16 cellular contexts compared by ENCODE assay signal in the genomic region with DNA sequence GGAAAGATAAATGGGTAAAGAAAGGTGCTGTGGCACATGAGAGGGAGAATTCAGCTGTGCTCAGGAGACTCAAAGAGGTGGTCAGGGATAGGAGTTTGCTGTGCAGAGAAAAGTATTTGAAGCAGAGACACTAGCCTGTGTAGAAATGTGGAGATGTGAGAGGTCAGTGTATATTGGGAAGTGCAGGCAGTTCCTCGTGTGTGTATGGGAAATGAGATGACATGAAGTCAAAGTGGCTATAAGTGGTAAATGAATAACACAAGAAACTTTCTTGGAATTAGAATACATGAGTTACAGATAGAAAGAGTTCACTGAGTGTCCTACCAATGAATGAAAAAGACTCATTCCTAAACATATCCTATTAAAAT. TPM values are rescaled to one million over a fixed set of nuclear protein-coding genes. Genes with fewer than 3 reads are reported as not detected.
DNase-seq lines count a peak whose midpoint lies in the region; ATAC-seq and TF ChIP-seq lines count a peak whose summit lies in the region.
"Had no signal": no experiment of that assay in that cellular context is flagged by ENCODE, and none has a peak within 500 bp of the region (broad histone marks: within the 10 kb centered on the region; RNA-seq: fewer than 3 reads in every experiment).

No MANE protein-coding gene starts in this region.

- peaks cover 3% of the 10 kb centered on the region for H3K36me3 Mint-ChIP-seq in activated CD4-positive, alpha-beta T cell treated with anti-CD3 and anti-CD28 coated beads, Interleukin-2, amount 10 ng/mL, durations not matched to agents 7 days and 5 days (ENCODE audit: low read depth)
- no peaks in the 10 kb centered on the region for H3K36me3 Mint-ChIP-seq in T-cell
- H3K36me3 Mint-ChIP-seq: activated naive CD8-positive, alpha-beta T cell; CD4-positive, alpha-beta memory T cell had no signal

- no peak for TF ChIP-seq CTCF in VCaP (conservative IDR thresholded peaks at IDR 0.05)
- no peak for TF ChIP-seq CTCF in transverse colon (IDR thresholded peaks at IDR 0.05)

- CTCF ChIA-PET in activated CD4-positive, alpha-beta T cell treated with anti-CD3 and anti-CD28 coated beads, Interleukin-2, amount 10 ng/mL, durations not matched to agents 7 days and 5 days (lab: Charles Lee), result no interaction called here
- CTCF ChIA-PET in T-cell (lab: Charles Lee), result no interaction called here

- H3K27ac ChIP-seq in VCaP (peak overlapping the region; percentile 37), epithelial cell of prostate (peak overlapping the region; percentile 49), muscle layer of duodenum (ENCODE audit: low read length) (peak overlapping the region; percentile 92), transverse colon (peak overlapping the region; percentile 60 to 83 (median 68))
- H3K27ac ChIP-seq: neutrophil, WERI-Rb-1 had no signal

- POLR2A ChIA-PET in activated CD4-positive, alpha-beta T cell treated with anti-CD3 and anti-CD28 coated beads, Interleukin-2, amount 10 ng/mL, durations not matched to agents 7 days and 5 days (lab: Charles Lee), result no interaction called here
- POLR2A ChIA-PET in T-cell (lab: Charles Lee), result no interaction called here

- DNase-seq in epithelial cell of prostate (ENCODE audit: low read depth, low spot score) (no peak), transverse colon (no peak), inferior parietal cortex (ENCODE audit: extremely low spot score) (no peak), T-cell (no peak)
- no peak for DNase-seq in activated CD4-positive, alpha-beta T cell treated with anti-CD3 and anti-CD28 coated beads, Interleukin-2, amount 10 ng/mL, durations not matched to agents 7 days and 5 days
- DNase-seq: activated CD8-positive, alpha-beta memory T cell treated with anti-CD3 and anti-CD28 coated beads, Interleukin-2, amount 10 ng/mL, durations not matched to agents 7 days and 5 days; CD4-positive, alpha-beta memory T cell; cerebellar nuclear complex; DND-41; NCI-H1436; NCI-H446; WERI-Rb-1 had no signal

- H3K9me3 ChIP-seq in muscle layer of duodenum (ENCODE audit: control insufficient read depth in 1 of 2, low read length in 2 of 2), result no peaks in the 10 kb centered on the region
- H3K9me3 ChIP-seq in transverse colon, result no peaks in the 10 kb centered on the region
- H3K9me3 ChIP-seq: neutrophil had no signal

- no peaks in the 10 kb centered on the region for H3K9me3 Mint-ChIP-seq in activated CD4-positive, alpha-beta T cell treated with anti-CD3 and anti-CD28 coated beads, Interleukin-2, amount 10 ng/mL, durations not matched to agents 7 days and 5 days
- H3K9me3 Mint-ChIP-seq in T-cell, result peaks cover 0 to 2% (median 0%) of the 10 kb centered on the region in 3 donors

- H3K36me3 ChIP-seq in muscle layer of duodenum (ENCODE audit: control insufficient read depth in 1 of 2, insufficient read depth in 2 of 2, low read length in 2 of 2), result no peaks in the 10 kb centered on the region
- H3K36me3 ChIP-seq in transverse colon, result no peaks in the 10 kb centered on the region
- H3K36me3 ChIP-seq: neutrophil had no signal

- no peak for ATAC-seq in T-cell (replicated peaks in 1 of 4)
- ATAC-seq: activated CD8-positive, alpha-beta memory T cell treated with anti-CD3 and anti-CD28 coated beads, Interleukin-2, amount 10 ng/mL, durations not matched to agents 7 days and 5 days had no signal

- H3K4me1 ChIP-seq in muscle layer of duodenum (ENCODE audit: control insufficient read depth in 1 of 2, insufficient read depth in 2 of 2, low read length in 2 of 2), result peaks cover 0 to 17% of the 10 kb centered on the region in 2 donors
- peaks cover 0 to 33% (median 9%) of the 10 kb centered on the region in 4 donors for H3K4me1 ChIP-seq in transverse colon

- in situ Hi-C loops in transverse colon (cut with MboI; ENCODE audit: low pct_ligation_motif_present in 1 of 4, low pct_unique_long_range_greater_than_20kb in 1 of 4, low sequenced_read_pairs in 3 of 4), result loop anchor here in 1 of 4 donors (25.0 kb wide), 1 partner anchor 100 kb away; no protein-coding TSS in a partner anchor

- no peak overlapping the region for H3K4me3 Mint-ChIP-seq in activated CD4-positive, alpha-beta T cell treated with anti-CD3 and anti-CD28 coated beads, Interleukin-2, amount 10 ng/mL, durations not matched to agents 7 days and 5 days
- no peak overlapping the region for H3K4me3 Mint-ChIP-seq in T-cell
- H3K4me3 Mint-ChIP-seq: activated CD8-positive, alpha-beta memory T cell treated with anti-CD3 and anti-CD28 coated beads, Interleukin-2, amount 10 ng/mL, durations not matched to agents 7 days and 5 days; activated naive CD8-positive, alpha-beta T cell; CD4-positive, alpha-beta memory T cell had no signal

- no peak for TF ChIP-seq EP300 in transverse colon (IDR thresholded peaks at IDR 0.05; ENCODE audit: low read depth)

- no peak for TF ChIP-seq POLR2A in transverse colon (IDR thresholded peaks at IDR 0.05)

- no peak overlapping the region for H3K27ac Mint-ChIP-seq in activated CD4-positive, alpha-beta T cell treated with anti-CD3 and anti-CD28 coated beads, Interleukin-2, amount 10 ng/mL, durations not matched to agents 7 days and 5 days
- H3K27ac Mint-ChIP-seq in T-cell, result no peak overlapping the region
- H3K27ac Mint-ChIP-seq: activated CD8-positive, alpha-beta memory T cell treated with anti-CD3 and anti-CD28 coated beads, Interleukin-2, amount 10 ng/mL, durations not matched to agents 7 days and 5 days; activated naive CD8-positive, alpha-beta T cell; CD4-positive, alpha-beta memory T cell had no signal

- intact Hi-C loops in transverse colon (cut with DNase I; ENCODE audit: low total_unique reads), result no loop called here

- H3K4me1 Mint-ChIP-seq in activated CD4-positive, alpha-beta T cell treated with anti-CD3 and anti-CD28 coated beads, Interleukin-2, amount 10 ng/mL, durations not matched to agents 7 days and 5 days, result no peaks in the 10 kb centered on the region
- H3K4me1 Mint-ChIP-seq in T-cell, result no peaks in the 10 kb centered on the region
- H3K4me1 Mint-ChIP-seq: activated CD8-positive, alpha-beta memory T cell treated with anti-CD3 and anti-CD28 coated beads, Interleukin-2, amount 10 ng/mL, durations not matched to agents 7 days and 5 days; CD4-positive, alpha-beta memory T cell had no signal

- H3K27me3 ChIP-seq in muscle layer of duodenum (ENCODE audit: low read depth, low read length) (no peaks in the 10 kb centered on the region), transverse colon (no peaks in the 10 kb centered on the region)
- H3K27me3 ChIP-seq: neutrophil had no signal

- 11 to 48% methylated on average over 1 of the region's 1 CpG for WGBS in transverse colon (ENCODE audit: low coverage in 1 of 2), 2 donors

- H3K4me3 ChIP-seq in muscle layer of duodenum (ENCODE audit: low read depth in 1 of 2, low read length in 2 of 2) (peak overlapping the region in 1 of 2 donors; percentile 6), transverse colon (no peak overlapping the region)

- peaks cover 6% of the 10 kb centered on the region for H3K27me3 Mint-ChIP-seq in activated CD4-positive, alpha-beta T cell treated with anti-CD3 and anti-CD28 coated beads, Interleukin-2, amount 10 ng/mL, durations not matched to agents 7 days and 5 days
- H3K27me3 Mint-ChIP-seq in T-cell, result peaks cover 9 to 11% of the 10 kb centered on the region in 2 donors

RNA-seq across cellular contexts. Expression of gene MAP3K20, which starts 11.6 kb away (rescaled TPM):
- 10 to 100 TPM; 24.7 to 40.2 (median 33.8) TPM for total RNA-seq in transverse colon
- 10 to 100 TPM; 14.5 to 15.1 TPM for total RNA-seq in activated CD4-positive, alpha-beta T cell treated with anti-CD3 and anti-CD28 coated beads, Interleukin-2, amount 10 ng/mL, durations not matched to agents 7 days and 5 days
- total RNA-seq in T-cell, result 1 to 10 TPM; 1.1 to 3.0 (median 1.4) TPM

Comparison
In these comparisons a context has a peak if more than half of its experiments do, and no peak if none do; other contexts are left out.
1. H3K27ac ChIP-seq: peak in every context shown above with its lines; median percentile 92 in muscle layer of duodenum; 68 in transverse colon; 49 in epithelial cell of prostate; 37 in VCaP.